In the genomic region with DNA sequence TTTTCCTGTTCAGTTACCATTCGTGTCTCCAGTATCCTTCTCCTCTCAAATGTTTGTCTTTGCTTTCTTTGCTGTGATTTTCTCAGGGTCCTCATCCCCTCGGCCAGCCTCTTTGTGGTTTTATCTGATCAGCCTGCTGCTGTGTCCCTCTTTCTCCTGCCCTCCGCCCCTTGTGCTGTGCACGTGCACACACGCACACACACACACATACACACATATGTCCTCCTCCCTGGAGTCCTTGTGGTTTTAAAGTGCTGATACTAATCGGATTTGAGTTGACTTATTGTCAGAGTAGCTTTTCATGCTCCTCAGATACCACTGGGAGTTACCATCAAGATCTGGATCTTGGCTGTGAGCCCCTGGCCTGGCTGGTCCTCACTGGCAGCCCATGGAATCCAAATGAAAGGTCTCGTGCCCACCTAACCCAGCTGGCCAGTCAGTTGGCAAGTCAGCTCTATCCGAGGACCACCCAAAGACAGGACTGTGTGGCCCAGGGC, we compare ENCODE assay signal across 20 cellular contexts. TPM values are rescaled to one million over a fixed set of nuclear protein-coding genes. Genes with fewer than 3 reads are reported as not detected.
"Had no signal": no experiment of that assay in that cellular context is flagged by ENCODE, and none has a peak within 500 bp of the region (broad histone marks: within the 10 kb centered on the region; RNA-seq: fewer than 3 reads in every experiment).

No MANE protein-coding gene starts in this region.

- H3K4me3 Mint-ChIP-seq: activated CD4-positive, alpha-beta T cell treated with anti-CD3 and anti-CD28 coated beads, Interleukin-2, amount 10 ng/mL, durations not matched to agents 7 days and 5 days; activated T-cell treated with anti-CD3 and anti-CD28 coated beads, Interleukin-2, amount 50 U/mL, for 4 hours; mesothelial cell of epicardium; T-helper 17 cell had no signal

- H3K9me3 Mint-ChIP-seq: activated CD4-positive, alpha-beta T cell treated with anti-CD3 and anti-CD28 coated beads, Interleukin-2, amount 10 ng/mL, durations not matched to agents 7 days and 5 days; activated T-cell treated with anti-CD3 and anti-CD28 coated beads, Interleukin-2, amount 50 U/mL, for 4 hours; mesothelial cell of epicardium had no signal

- H3K27me3 ChIP-seq: brain microvascular endothelial cell, gastrocnemius medialis, heart right ventricle, left lung had no signal

- ATAC-seq: activated T-cell treated with anti-CD3 and anti-CD28 coated beads, Interleukin-2, amount 50 U/mL, for 4 hours; gastrocnemius medialis; T-helper 17 cell had no signal

- H3K9me3 ChIP-seq: gastrocnemius medialis, heart right ventricle, left lung had no signal

- H3K4me1 ChIP-seq: gastrocnemius medialis, heart right ventricle, left lung had no signal

- H3K27me3 Mint-ChIP-seq: activated CD4-positive, alpha-beta T cell treated with anti-CD3 and anti-CD28 coated beads, Interleukin-2, amount 10 ng/mL, durations not matched to agents 7 days and 5 days; T-helper 17 cell had no signal

- H3K27ac ChIP-seq: brain microvascular endothelial cell, gastrocnemius medialis, heart right ventricle, left lung had no signal

- DNase-seq: activated CD4-positive, alpha-beta T cell treated with anti-CD3 and anti-CD28 coated beads, Interleukin-2, amount 10 ng/mL, durations not matched to agents 7 days and 5 days; activated CD4-positive, CD25-positive, alpha-beta regulatory T cell; activated CD8-positive, alpha-beta memory T cell treated with anti-CD3 and anti-CD28 coated beads, Interleukin-2, amount 50 U/mL, for 4 hours; activated naive CD4-positive, alpha-beta T cell treated with anti-CD3 and anti-CD28 coated beads, Interleukin-2, amount 50 U/mL, for 16 hours; activated T-cell treated with anti-CD3 and anti-CD28 coated beads, Interleukin-2, amount 50 U/mL, for 4 hours; cortex of kidney; gastrocnemius medialis; stimulated activated naive CD4-positive, alpha-beta T cell; T-helper 17 cell had no signal

- H3K4me3 ChIP-seq: gastrocnemius medialis, heart right ventricle, left lung had no signal

- H3K4me1 Mint-ChIP-seq: mesothelial cell of epicardium had no signal

- FAIRE-seq: endometrium had no signal

- H3K27ac Mint-ChIP-seq: activated CD4-positive, alpha-beta T cell treated with anti-CD3 and anti-CD28 coated beads, Interleukin-2, amount 10 ng/mL, durations not matched to agents 7 days and 5 days; mesothelial cell of epicardium; T-helper 17 cell had no signal

RNA-seq across cellular contexts. Expression of a gene that starts 41.3 kb away (rescaled TPM):
- total RNA-seq: activated CD4-positive, alpha-beta T cell treated with anti-CD3 and anti-CD28 coated beads, Interleukin-2, amount 10 ng/mL, durations not matched to agents 7 days and 5 days; aorta; gastrocnemius medialis; heart right ventricle; kidney epithelial cell; lung microvascular endothelial cell; posterior vena cava; T-helper 17 cell; ureter had no signal
- polyA plus RNA-seq: neural cell had no signal
